ENCODE assay signal across 11 cellular contexts in genomic region chr20:34637245-34638185, GRCh38. TPM values are rescaled to one million over a fixed set of nuclear protein-coding genes. Genes with fewer than 3 reads are reported as not detected.
DNase-seq lines count a peak whose midpoint lies in the region; ATAC-seq, FAIRE-seq and TF ChIP-seq lines count a peak whose summit lies in the region.
"Had no signal": no experiment of that assay in that cellular context is flagged by ENCODE, and none has a peak within 500 bp of the region (broad histone marks: within the 10 kb centered on the region; RNA-seq: fewer than 3 reads in every experiment).

No MANE protein-coding gene starts in this region.

- H3K9me2 ChIP-seq in PC-3 (replicated peaks; ENCODE audit: low read length): no peaks in the 10 kb centered on the region

- H3K36me3 ChIP-seq in PC-3 (ENCODE audit: low read depth, low read length) (peaks cover 15% of the 10 kb centered on the region; the same call in 1 of the 2 replicates), small intestine (ENCODE audit: control insufficient read depth in 2 of 2, insufficient read depth in 2 of 2, low read length in 2 of 2) (no peaks in the 10 kb centered on the region), HAP-1 (replicated peaks) (peaks cover 13% of the 10 kb centered on the region)

- no peaks in the 10 kb centered on the region for H4K20me1 ChIP-seq in PC-3 (ENCODE audit: low read length)

- H3K9me3 ChIP-seq in PC-3 (ENCODE audit: low read length): no peaks in the 10 kb centered on the region
- no peaks in the 10 kb centered on the region for H3K9me3 ChIP-seq in small intestine (ENCODE audit: control insufficient read depth, low read depth)
- no peaks in the 10 kb centered on the region for H3K9me3 ChIP-seq in HAP-1

- H2AFZ ChIP-seq in PC-3 (ENCODE audit: low read length): no peak overlapping the region

- no peaks in the 10 kb centered on the region for H3K79me2 ChIP-seq in PC-3 (ENCODE audit: low read length)

- H3K4me3 Mint-ChIP-seq in progenitor cell of endocrine pancreas (ENCODE audit: low read depth): no peak overlapping the region
- H3K4me3 Mint-ChIP-seq: natural killer cell had no signal

- no peak overlapping the region for H3K27ac Mint-ChIP-seq in progenitor cell of endocrine pancreas
- H3K27ac Mint-ChIP-seq: natural killer cell had no signal

- H3K4me3 ChIP-seq in PC-3 (ENCODE audit: low read length) (no peak overlapping the region), lower leg skin (ENCODE audit: low read depth, poor library complexity, severe bottlenecking) (no peak overlapping the region), small intestine (ENCODE audit: low read depth in 1 of 2, low read length in 2 of 2) (no peak overlapping the region), HAP-1 (no peak overlapping the region)

- BruUV-seq in PC-3 (replicated peaks; lab: Mats Ljungman, UMichigan): no TSS peak

- no peaks in the 10 kb centered on the region for H3K27me3 Mint-ChIP-seq in progenitor cell of endocrine pancreas

- TF ChIP-seq POLR2A in lower leg skin (IDR thresholded peaks at IDR 0.05): no peak

- in situ Hi-C loops in HAP-1 (cut with MboI; ENCODE audit: low sequenced_read_pairs): no loop called here

- WGBS in lower leg skin, 2 donors: 58 to 60% methylated on average over 6 of the region's 6 CpGs
- WGBS in small intestine, 3 donors: 74 to 81% (median 80%) methylated on average over 6 of the region's 6 CpGs

- peaks cover 26% of the 10 kb centered on the region for H3K36me3 Mint-ChIP-seq in progenitor cell of endocrine pancreas (ENCODE audit: insufficient read depth)

- H3K4me2 ChIP-seq in PC-3 (ENCODE audit: low read length): no peak overlapping the region

- H3K4me1 ChIP-seq in PC-3 (ENCODE audit: insufficient read depth, low read length) (no peaks in the 10 kb centered on the region), small intestine (ENCODE audit: control insufficient read depth in 2 of 2, insufficient read depth in 1 of 2, low read depth in 1 of 2, low read length in 1 of 2) (peaks cover 2 to 8% of the 10 kb centered on the region in 2 donors), HAP-1 (no peaks in the 10 kb centered on the region)

- H3K4me1 Mint-ChIP-seq in progenitor cell of endocrine pancreas (ENCODE audit: low read depth): peaks cover 16% of the 10 kb centered on the region
- H3K4me1 Mint-ChIP-seq: natural killer cell had no signal

- H3K27me3 ChIP-seq in PC-3 (ENCODE audit: low read length) (no peaks in the 10 kb centered on the region), small intestine (ENCODE audit: control insufficient read depth in 2 of 2, insufficient read depth in 2 of 2, low read length in 2 of 2) (no peaks in the 10 kb centered on the region), HAP-1 (ENCODE audit: low read depth) (no peaks in the 10 kb centered on the region)

- no peak for ATAC-seq in PC-3
- ATAC-seq: natural killer cell had no signal

- POLR2A ChIA-PET in PC-3 (lab: Charles Lee; ENCODE audit: unreplicated experiment): no interaction called here

- DNase-seq in PC-3 (peak; percentile 39), epidermal melanocyte (ENCODE audit: insufficient read length, low spot score) (peak; percentile 35), lower leg skin (ENCODE audit: low spot score in 2 of 2) (peak; percentile 21 to 71), superior temporal gyrus (ENCODE audit: extremely low spot score) (peak; percentile 96), small intestine (no peak), OCI-M1 (lab: John Stamatoyannopoulos, UW) (no peak), progenitor cell of endocrine pancreas (ENCODE audit: low spot score, unreplicated experiment) (no peak), HAP-1 (ENCODE audit: low spot score in 2 of 2) (no peak)
- DNase-seq: natural killer cell, NCI-H1436 treated with DMSO at 0.1 percent for 48 hours had no signal

- H3K27ac ChIP-seq in PC-3 (ENCODE audit: low read length) (no peak overlapping the region), small intestine (ENCODE audit: low read depth in 1 of 2, low read length in 1 of 2) (peak overlapping the region in 1 of 2 donors; percentile 68)
- H3K27ac ChIP-seq: RWPE1 had no signal

- no peak for FAIRE-seq in small intestine (lab: Jason Lieb, UNC)

- CTCF ChIA-PET in PC-3 (lab: Charles Lee): no interaction called here

- H3F3A ChIP-seq in PC-3 (ENCODE audit: low read length, unreplicated experiment): no peaks in the 10 kb centered on the region

- no peak for TF ChIP-seq CTCF in PC-3 (conservative IDR thresholded peaks at IDR 0.05; ENCODE audit: low read depth, low read length)
- TF ChIP-seq CTCF in lower leg skin (IDR thresholded peaks at IDR 0.05): no peak
- TF ChIP-seq CTCF in progenitor cell of endocrine pancreas (IDR thresholded peaks at IDR 0.05; ENCODE audit: unreplicated experiment): no peak

- no peak overlapping the region for H3K9ac ChIP-seq in PC-3 (ENCODE audit: low read length)

- intact Hi-C loops in PC-3 (cut with micrococcal nuclease) (no loop called here), lower leg skin (cut with DNase I; ENCODE audit: low total_unique reads) (no loop called here)

- H3K9me3 Mint-ChIP-seq in progenitor cell of endocrine pancreas (ENCODE audit: low read depth): no peaks in the 10 kb centered on the region
- H3K9me3 Mint-ChIP-seq: natural killer cell had no signal

RNA-seq across cellular contexts. Expression of gene PIGU, which starts 39.4 kb away (rescaled TPM):
- 24.5 and 27.9 TPM in 2 replicates for total RNA-seq in PC-3 (2014; rRNA removed)
- 10 to 100 TPM in 1 of 4 donors, 1 to 10 TPM in 3; 5.1 to 16.4 (median 8.5) TPM for total RNA-seq in lower leg skin
- 10 to 100 TPM in 1 of 3 donors, 1 to 10 TPM in 2; 4.9 to 34.3 (median 6.0) TPM for polyA plus RNA-seq in small intestine
- total RNA-seq in progenitor cell of endocrine pancreas: 44.3 and 45.8 TPM in 2 replicates

Comparison
In these comparisons a context has a peak if more than half of its experiments do, and no peak if none do; other contexts are left out.
1. DNase-seq: peak in PC-3 (single experiment), epidermal melanocyte (single experiment), lower leg skin (2 of 2) and superior temporal gyrus (single experiment); none in small intestine (single experiment), OCI-M1 (single experiment), progenitor cell of endocrine pancreas (single experiment) and HAP-1 (0 of 2).